ENCODE assay signal across 23 cellular contexts in genomic region chrX:56615282-56615681, GRCh38. TPM values are rescaled to one million over a fixed set of nuclear protein-coding genes. Genes with fewer than 3 reads are reported as not detected.
DNase-seq lines count a peak whose midpoint lies in the region; ATAC-seq, FAIRE-seq and TF ChIP-seq lines count a peak whose summit lies in the region.
"Had no signal": no experiment of that assay in that cellular context is flagged by ENCODE, and none has a peak within 500 bp of the region (broad histone marks: within the 10 kb centered on the region; RNA-seq: fewer than 3 reads in every experiment).

No MANE protein-coding gene starts in this region.

- DNase-seq in M059J (ENCODE audit: low read depth) (peak; percentile 0), astrocyte (ENCODE audit: low read depth) (no peak), mucosa of descending colon (peak in 2 of 3 donors; percentile 1 to 30), epidermal melanocyte (ENCODE audit: insufficient read length, low spot score) (no peak), stomach (no peak)
- DNase-seq: ACHN; BE2C; C1 segment of cervical spinal cord; CD4-positive, CD25-positive, alpha-beta regulatory T cell; CD8-positive, alpha-beta memory T cell; COR-L47; DMS 273 treated with DMSO at 0.1 percent for 48 hours; DMS79; GDM1; GM23248 had no signal

- intact Hi-C loops in mucosa of descending colon (cut with DNase I, micrococcal nuclease) (no loop called here), stomach (cut with DNase I; ENCODE audit: low total_unique reads) (no loop called here)

- TF ChIP-seq CTCF in astrocyte (IDR thresholded peaks at IDR 0.05; ENCODE audit: insufficient read depth, low read depth, low read length) (no peak), mucosa of descending colon (IDR thresholded peaks at IDR 0.05) (no peak), stomach (IDR thresholded peaks at IDR 0.05) (no peak)

- no peaks in the 10 kb centered on the region for H4K20me1 ChIP-seq in astrocyte (ENCODE audit: insufficient read depth, low read length)

- H3K36me3 ChIP-seq in astrocyte (ENCODE audit: insufficient read depth, low read length) (no peaks in the 10 kb centered on the region), mucosa of descending colon (ENCODE audit: low read depth) (no peaks in the 10 kb centered on the region), stomach (no peaks in the 10 kb centered on the region)
- H3K36me3 ChIP-seq: BE2C, HAP-1 had no signal

- FAIRE-seq in astrocyte (lab: Jason Lieb, UNC), result peak; percentile 9
- FAIRE-seq: A204.1, GM12892, GM18507, HTR-8/SVneo had no signal

- H3K27ac ChIP-seq in astrocyte (ENCODE audit: low read depth, low read length), result no peak overlapping the region
- no peak overlapping the region for H3K27ac ChIP-seq in stomach
- H3K27ac ChIP-seq: GM23248, HL-60 had no signal

- H3K4me3 ChIP-seq in astrocyte (ENCODE audit: insufficient read depth, low read depth, low read length) (no peak overlapping the region), mucosa of descending colon (no peak overlapping the region), stomach (no peak overlapping the region)
- H3K4me3 ChIP-seq: GM23248, HAP-1 had no signal

- no peaks in the 10 kb centered on the region for H3K36me3 Mint-ChIP-seq in astrocyte (ENCODE audit: low read depth, unreplicated experiment)
- H3K36me3 Mint-ChIP-seq: CD4-positive, CD25-positive, alpha-beta regulatory T cell had no signal

- H3K4me1 Mint-ChIP-seq in astrocyte (ENCODE audit: low read depth, unreplicated experiment), result no peaks in the 10 kb centered on the region
- H3K4me1 Mint-ChIP-seq: CD8-positive, alpha-beta memory T cell had no signal

- H3K27me3 Mint-ChIP-seq in astrocyte (ENCODE audit: low read depth, unreplicated experiment), result no peaks in the 10 kb centered on the region
- H3K27me3 Mint-ChIP-seq: CD4-positive, CD25-positive, alpha-beta regulatory T cell; IgD-negative memory B cell had no signal

- H3K4me2 ChIP-seq in astrocyte (ENCODE audit: low read length), result no peak overlapping the region

- H3K9me3 ChIP-seq in astrocyte (ENCODE audit: insufficient read depth, low read depth, low read length), result no peaks in the 10 kb centered on the region
- H3K9me3 ChIP-seq in mucosa of descending colon, result no peaks in the 10 kb centered on the region
- peaks cover 0 to 15% (median 7%) of the 10 kb centered on the region in 4 donors for H3K9me3 ChIP-seq in stomach
- H3K9me3 ChIP-seq: BE2C, HAP-1 had no signal

- no peak overlapping the region for H3K27ac Mint-ChIP-seq in astrocyte (ENCODE audit: unreplicated experiment)
- H3K27ac Mint-ChIP-seq: CD4-positive, CD25-positive, alpha-beta regulatory T cell; CD8-positive, alpha-beta memory T cell; IgD-negative memory B cell had no signal

- no peaks in the 10 kb centered on the region for H3K9me3 Mint-ChIP-seq in astrocyte (ENCODE audit: unreplicated experiment)

- H3K9ac ChIP-seq in astrocyte (ENCODE audit: low read length), result no peak overlapping the region
- H3K9ac ChIP-seq: GM23248 had no signal

- H2AFZ ChIP-seq in astrocyte (ENCODE audit: low read depth, low read length), result no peak overlapping the region
- H2AFZ ChIP-seq: GM23248 had no signal

- H3K79me2 ChIP-seq in astrocyte (ENCODE audit: insufficient read depth, low read length), result no peaks in the 10 kb centered on the region

- WGBS in stomach, 5 donors, result 40 to 93% (median 72%) methylated on average over 2 of the region's 2 CpGs

- H3K27me3 ChIP-seq in astrocyte (ENCODE audit: insufficient read depth, low read length), result no peaks in the 10 kb centered on the region
- peaks cover 0 to 4% (median 0%) of the 10 kb centered on the region in 3 donors for H3K27me3 ChIP-seq in stomach
- H3K27me3 ChIP-seq: BE2C had no signal

- no peak overlapping the region for H3K4me3 Mint-ChIP-seq in astrocyte (ENCODE audit: unreplicated experiment)
- H3K4me3 Mint-ChIP-seq: CD4-positive, CD25-positive, alpha-beta regulatory T cell; CD8-positive, alpha-beta memory T cell; IgD-negative memory B cell had no signal

- no peak for TF ChIP-seq POLR2A in stomach (IDR thresholded peaks at IDR 0.05)

- H3K4me1 ChIP-seq in astrocyte (ENCODE audit: insufficient read depth, low read length), result no peaks in the 10 kb centered on the region
- no peaks in the 10 kb centered on the region for H3K4me1 ChIP-seq in mucosa of descending colon (ENCODE audit: low read depth)
- H3K4me1 ChIP-seq in stomach, result no peaks in the 10 kb centered on the region
- H3K4me1 ChIP-seq: BE2C had no signal

- no peak for TF ChIP-seq EP300 in stomach (IDR thresholded peaks at IDR 0.05)

- peak; percentile 63 for ATAC-seq in mucosa of descending colon
- ATAC-seq in HG02852 (IDR thresholded peaks at IDR 0.05; ENCODE audit: unreplicated experiment), result no peak

RNA-seq across cellular contexts. Expression of gene UBQLN2, which starts 51.9 kb away (rescaled TPM):
- 16.0 and 31.9 TPM in 2 replicates for total RNA-seq in M059J (2014; rRNA removed; shearing (Covaris generic))
- total RNA-seq in astrocyte, result 36.5 and 38.9 TPM in 2 replicates
- total RNA-seq in mucosa of descending colon, result 10 to 100 TPM; 19.4 to 33.8 (median 20.3) TPM
- total RNA-seq in stomach, result 10 to 100 TPM in 4 of 5 donors, 1 to 10 TPM in 1; 3.5 to 51.9 (median 15.6) TPM
- polyA plus RNA-seq in stomach, result 10 to 100 TPM in 2 of 3 donors, 1 to 10 TPM in 1; 7.0 to 10.7 (median 10.5) TPM

Comparison
In these comparisons a context has a peak if more than half of its experiments do, and no peak if none do; other contexts are left out.
1. DNase-seq: peak in M059J (single experiment) and mucosa of descending colon (2 of 3); none in astrocyte (single experiment), epidermal melanocyte (single experiment) and stomach (single experiment).